In genomic region chr10:102322914-102323313, GRCh38 we compare ENCODE assay signal across 13 cellular contexts.
A peak's percentile ranks its signal among the peaks of the same experiment; 100 is the strongest.
DNase-seq lines count a peak whose midpoint lies in the region; ATAC-seq and TF ChIP-seq lines count a peak whose summit lies in the region.
"Had no signal": no experiment of that assay in that cellular context is flagged by ENCODE, and none has a peak within 500 bp of the region (broad histone marks: within the 10 kb centered on the region; RNA-seq: fewer than 3 reads in every experiment).

No MANE protein-coding gene starts in this region.

- DNase-seq in GDM1 (lab: John Stamatoyannopoulos, UW): peak; percentile 9
- peak; percentile 37 to 78 for DNase-seq in NOMO-1 (lab: John Stamatoyannopoulos, UW; ENCODE audit: unreplicated experiment in 2 of 2)
- DNase-seq in psoas muscle: no peak
- DNase-seq in testis: no peak
- DNase-seq in COLO668 (lab: John Stamatoyannopoulos, UW; ENCODE audit: unreplicated experiment): no peak
- DNase-seq in mucosa of gallbladder (ENCODE audit: low spot score): no peak
- DNase-seq: esophagus squamous epithelium, left ventricle myocardium inferior, NCI-H1105 had no signal

- no peaks in the 10 kb centered on the region for H3K27me3 Mint-ChIP-seq in activated T-helper 17 cell treated with anti-CD3 and anti-CD28 coated beads, Interleukin-2, amount 50 U/mL, for 72 hours
- H3K27me3 Mint-ChIP-seq: activated naive CD8-positive, alpha-beta T cell had no signal

- H3K9me3 ChIP-seq in psoas muscle (no peaks in the 10 kb centered on the region), testis (no peaks in the 10 kb centered on the region)
- H3K9me3 ChIP-seq: esophagus squamous epithelium, left ventricle myocardium inferior had no signal

- peaks cover 8% of the 10 kb centered on the region for H3K4me1 Mint-ChIP-seq in activated T-helper 17 cell treated with anti-CD3 and anti-CD28 coated beads, Interleukin-2, amount 50 U/mL, for 72 hours

- peak overlapping the region; percentile 23 for H3K27ac Mint-ChIP-seq in activated T-helper 17 cell treated with anti-CD3 and anti-CD28 coated beads, Interleukin-2, amount 50 U/mL, for 72 hours
- H3K27ac Mint-ChIP-seq: activated naive CD8-positive, alpha-beta T cell had no signal

- no peaks in the 10 kb centered on the region for H3K36me3 ChIP-seq in psoas muscle (ENCODE audit: insufficient read depth in 1 of 2, low read depth in 1 of 2)
- no peaks in the 10 kb centered on the region for H3K36me3 ChIP-seq in testis (ENCODE audit: low read depth, missing control alignments)

- H3K36me3 Mint-ChIP-seq in activated T-helper 17 cell treated with anti-CD3 and anti-CD28 coated beads, Interleukin-2, amount 50 U/mL, for 72 hours (ENCODE audit: low read depth): peaks cover 14% of the 10 kb centered on the region

- no peak for TF ChIP-seq CTCF in psoas muscle (IDR thresholded peaks at IDR 0.05)
- no peak for TF ChIP-seq CTCF in testis (IDR thresholded peaks at IDR 0.05)

- H3K4me3 ChIP-seq in psoas muscle (no peak overlapping the region), testis (no peak overlapping the region)
- H3K4me3 ChIP-seq: esophagus squamous epithelium, left ventricle myocardium inferior had no signal

- no peaks in the 10 kb centered on the region for H3K9me3 Mint-ChIP-seq in activated T-helper 17 cell treated with anti-CD3 and anti-CD28 coated beads, Interleukin-2, amount 50 U/mL, for 72 hours

- 79 to 98% (median 94%) methylated on average over 2 of the region's 2 CpGs for WGBS in psoas muscle, 3 donors
- 84 to 97% methylated on average over 2 of the region's 2 CpGs for WGBS in testis, 2 donors

- no peak overlapping the region for H3K4me3 Mint-ChIP-seq in activated T-helper 17 cell treated with anti-CD3 and anti-CD28 coated beads, Interleukin-2, amount 50 U/mL, for 72 hours
- H3K4me3 Mint-ChIP-seq: activated naive CD8-positive, alpha-beta T cell had no signal

- H3K27me3 ChIP-seq in psoas muscle (ENCODE audit: insufficient read depth in 3 of 3, low read length in 2 of 3): no peaks in the 10 kb centered on the region
- H3K27me3 ChIP-seq in testis: no peaks in the 10 kb centered on the region
- H3K27me3 ChIP-seq: esophagus squamous epithelium had no signal

- TF ChIP-seq POLR2A in testis (IDR thresholded peaks at IDR 0.05): no peak

- peak overlapping the region; percentile 7 for H3K27ac ChIP-seq in psoas muscle
- H3K27ac ChIP-seq in testis: no peak overlapping the region
- H3K27ac ChIP-seq: esophagus squamous epithelium, left ventricle myocardium inferior had no signal

- H3K4me1 ChIP-seq in psoas muscle (peaks cover 50% of the 10 kb centered on the region), testis (peaks cover 2% of the 10 kb centered on the region)
- H3K4me1 ChIP-seq: esophagus squamous epithelium had no signal

- peak; percentile 94 for ATAC-seq in activated T-helper 17 cell treated with anti-CD3 and anti-CD28 coated beads, Interleukin-2, amount 50 U/mL, for 72 hours (replicated peaks)
- ATAC-seq in psoas muscle (peak in 3 of 4 donors; percentile 26 to 64 (median 58)), HG02938 (IDR thresholded peaks at IDR 0.05; ENCODE audit: unreplicated experiment) (no peak)
- ATAC-seq: Right ventricle myocardium inferior had no signal

- intact Hi-C loops in psoas muscle (cut with DNase I) (loop anchor here in 1 of 2 donors (5.0 kb wide), 1 partner anchor 41 kb away; no protein-coding TSS in a partner anchor), testis (cut with DNase I; ENCODE audit: low total_unique reads) (no loop called here)

Comparison
In these comparisons a context has a peak if more than half of its experiments do, and no peak if none do; other contexts are left out.
1. DNase-seq: peak in GDM1 (single experiment) and NOMO-1 (2 of 2); none in psoas muscle (0 of 2), testis (single experiment), COLO668 (single experiment) and mucosa of gallbladder (single experiment).